14 cellular contexts compared by ENCODE assay signal in genomic region chr6:112503210-112503609, GRCh38.
DNase-seq lines count a peak whose midpoint lies in the region; ATAC-seq and TF ChIP-seq lines count a peak whose summit lies in the region.
"Had no signal": no experiment of that assay in that cellular context is flagged by ENCODE, and none has a peak within 500 bp of the region (broad histone marks: within the 10 kb centered on the region; RNA-seq: fewer than 3 reads in every experiment).

No MANE protein-coding gene starts in this region.

- H4K91ac ChIP-seq in H9 (ENCODE audit: insufficient read length, low read depth, low read length), result no peak overlapping the region

- H3K9me3 ChIP-seq in H9 (ENCODE audit: control insufficient read depth, low read depth, low read length) (no peaks in the 10 kb centered on the region), SJCRH30 (replicated peaks) (no peaks in the 10 kb centered on the region)
- H3K9me3 ChIP-seq: left ventricle myocardium inferior had no signal

- H2AFZ ChIP-seq in H9 (ENCODE audit: low read length), result peak overlapping the region; percentile 86

- H2BK12ac ChIP-seq in H9 (ENCODE audit: insufficient read length, low read depth, low read length), result no peak overlapping the region

- H3K18ac ChIP-seq in H9 (ENCODE audit: insufficient read length, low read depth, low read length), result no peak overlapping the region

- H3K4me3 ChIP-seq in SJCRH30, result peak overlapping the region; percentile 40
- H3K4me3 ChIP-seq: left ventricle myocardium inferior had no signal

- in situ Hi-C loops in GM13976 (cut with MboI; ENCODE audit: low sequenced_read_pairs, unreplicated experiment), result no loop called here

- no peaks in the 10 kb centered on the region; the same call in 1 of the 2 replicates for H3K4me1 ChIP-seq in H9 (ENCODE audit: insufficient read depth, low read length)
- H3K4me1 ChIP-seq in SJCRH30, result peaks cover 23% of the 10 kb centered on the region
- H3K4me1 ChIP-seq: left ventricle myocardium inferior had no signal

- H2BK120ac ChIP-seq in H9 (ENCODE audit: low read depth, low read length, poor library complexity, severe bottlenecking), result peak overlapping the region; percentile 19

- no peaks in the 10 kb centered on the region for H3K79me2 ChIP-seq in H9 (ENCODE audit: insufficient read depth, low read length)

- no peak overlapping the region for H3K9ac ChIP-seq in H9 (ENCODE audit: extremely low read depth, insufficient read length, low read length)

- no peak overlapping the region for H3K56ac ChIP-seq in H9 (ENCODE audit: insufficient read length, low read depth, low read length)

- no peak for ATAC-seq in HG03469 (IDR thresholded peaks at IDR 0.05; ENCODE audit: unreplicated experiment)
- no peak for ATAC-seq in GM18517 (IDR thresholded peaks at IDR 0.05; ENCODE audit: unreplicated experiment)
- ATAC-seq: activated CD8-positive, alpha-beta T cell treated with anti-CD3 and anti-CD28 coated beads, Interleukin-2, amount 10 ng/mL, durations not matched to agents 7 days and 5 days; stimulated activated naive CD8-positive, alpha-beta T cell treated with anti-CD3 and anti-CD28 coated beads, Interleukin-15, amount 100 ng/mL, for 72 hours had no signal

- H3K27ac Mint-ChIP-seq in H9, result peak overlapping the region in 2 of 3 experiments; percentile 92 to 96; a peak in 5 of 7 replicates
- H3K27ac Mint-ChIP-seq: activated CD8-positive, alpha-beta T cell treated with anti-CD3 and anti-CD28 coated beads, Interleukin-2, amount 10 ng/mL, durations not matched to agents 7 days and 5 days; stimulated activated naive CD8-positive, alpha-beta T cell treated with anti-CD3 and anti-CD28 coated beads, Interleukin-15, amount 100 ng/mL, for 72 hours had no signal

- H3K9me3 Mint-ChIP-seq in H9, result peaks cover 0 to 2% of the 10 kb centered on the region in 2 experiments; a peak in 2 of 5 replicates
- H3K9me3 Mint-ChIP-seq: stimulated activated naive CD8-positive, alpha-beta T cell treated with anti-CD3 and anti-CD28 coated beads, Interleukin-15, amount 100 ng/mL, for 72 hours had no signal

- H3K27me3 ChIP-seq in H9 (ENCODE audit: insufficient read depth, low read length) (no peaks in the 10 kb centered on the region), SJCRH30 (no peaks in the 10 kb centered on the region)

- H3K23me2 ChIP-seq in H9 (ENCODE audit: insufficient read length, low read depth, low read length, poor library complexity, severe bottlenecking), result no peaks in the 10 kb centered on the region

- H3K4me1 Mint-ChIP-seq in H9, result peaks cover 26 to 35% of the 10 kb centered on the region in 2 experiments
- H3K4me1 Mint-ChIP-seq: stimulated activated naive CD8-positive, alpha-beta T cell treated with anti-CD3 and anti-CD28 coated beads, Interleukin-15, amount 100 ng/mL, for 72 hours had no signal

- no peak overlapping the region for H2BK5ac ChIP-seq in H9 (ENCODE audit: insufficient read length, low read length)

- H2AK5ac ChIP-seq in H9 (ENCODE audit: insufficient read length, low read length), result no peak overlapping the region

- no peak overlapping the region for H3K23ac ChIP-seq in H9 (ENCODE audit: insufficient read length, low read depth, low read length)

- no peak overlapping the region for H4K5ac ChIP-seq in H9 (ENCODE audit: insufficient read length, low read depth, low read length)

- H3K27me3 Mint-ChIP-seq in H9 (ENCODE audit: low read depth), result no peaks in the 10 kb centered on the region
- H3K27me3 Mint-ChIP-seq: stimulated activated naive CD8-positive, alpha-beta T cell treated with anti-CD3 and anti-CD28 coated beads, Interleukin-15, amount 100 ng/mL, for 72 hours had no signal

- H3K27ac ChIP-seq in H9 (ENCODE audit: insufficient read length, low read depth, low read length) (no peak overlapping the region), SJCRH30 (peak overlapping the region; percentile 93)
- H3K27ac ChIP-seq: left ventricle myocardium inferior had no signal

- no peak overlapping the region for H3K4me3 Mint-ChIP-seq in H9
- H3K4me3 Mint-ChIP-seq: activated CD8-positive, alpha-beta T cell treated with anti-CD3 and anti-CD28 coated beads, Interleukin-2, amount 10 ng/mL, durations not matched to agents 7 days and 5 days; stimulated activated naive CD8-positive, alpha-beta T cell treated with anti-CD3 and anti-CD28 coated beads, Interleukin-15, amount 100 ng/mL, for 72 hours had no signal

- H3T11ph ChIP-seq in H9 (ENCODE audit: low read length), result no peak overlapping the region

- no peak overlapping the region for H2BK15ac ChIP-seq in H9 (ENCODE audit: low read depth, low read length)

- H3K4ac ChIP-seq in H9 (ENCODE audit: low read depth, low read length), result no peak overlapping the region

- DNase-seq in H9 (no peak), SJCRH30 (peak; percentile 85 to 95), globus pallidus (ENCODE audit: low spot score) (peak; percentile 63), pons (ENCODE audit: low spot score) (peak; percentile 88), MV-4-11 (lab: John Stamatoyannopoulos, UW) (no peak), GM13976 (ENCODE audit: low spot score) (no peak)
- DNase-seq: activated CD8-positive, alpha-beta T cell treated with anti-CD3 and anti-CD28 coated beads, Interleukin-2, amount 10 ng/mL, durations not matched to agents 7 days and 5 days; activated naive CD4-positive, alpha-beta T cell; left ventricle myocardium inferior; stimulated activated CD4-positive, alpha-beta T cell treated with anti-CD3 and anti-CD28 coated beads, Interleukin-4, amount 100 ng/mL, for 24 hours; stimulated activated naive CD8-positive, alpha-beta T cell treated with anti-CD3 and anti-CD28 coated beads, Interleukin-15, amount 100 ng/mL, for 72 hours; T-helper 2 cell had no signal

- no CpG with 5 or more reads among the region's 4 CpGs for WGBS in H9 (ENCODE audit: extremely low coverage, insufficient read length, low lambda C conversion rate)

- H3K79me1 ChIP-seq in H9 (ENCODE audit: insufficient read depth, low read depth, low read length, poor library complexity, severe bottlenecking), result no peaks in the 10 kb centered on the region

- no peaks in the 10 kb centered on the region for H3K36me3 ChIP-seq in SJCRH30
- H3K36me3 ChIP-seq: left ventricle myocardium inferior had no signal

- H3K36me3 Mint-ChIP-seq in H9 (ENCODE audit: insufficient read depth in 1 of 3, low read depth in 3 of 3), result peaks cover 0 to 4% (median 0%) of the 10 kb centered on the region in 3 experiments; a peak in 2 of 7 replicates

- no peak overlapping the region for H3K4me2 ChIP-seq in H9 (ENCODE audit: insufficient read depth, insufficient read length, low read length)

- TF ChIP-seq CTCF in H9 (conservative IDR thresholded peaks at IDR 0.05), result no peak
- TF ChIP-seq CTCF in GM13976 (IDR thresholded peaks at IDR 0.05; ENCODE audit: borderline replicate concordance, control extremely low read depth, extremely low read depth, insufficient read depth, missing control alignments), result no peak

- no peak overlapping the region for H2BK20ac ChIP-seq in H9 (ENCODE audit: low read depth, low read length, poor library complexity, severe bottlenecking)

- no peaks in the 10 kb centered on the region for H4K20me1 ChIP-seq in H9 (ENCODE audit: control insufficient read depth, insufficient read depth, insufficient read length)

- H4K8ac ChIP-seq in H9 (replicated peaks; ENCODE audit: insufficient read length, low read depth, low read length), result no peak overlapping the region

- no peak overlapping the region for H3K14ac ChIP-seq in H9 (ENCODE audit: insufficient read depth, low read length)

Comparison
In these comparisons a context has a peak if more than half of its experiments do, and no peak if none do; other contexts are left out.
1. DNase-seq: peak in SJCRH30 (2 of 2), globus pallidus (single experiment) and pons (single experiment); none in H9 (single experiment), MV-4-11 (single experiment) and GM13976 (single experiment).